ENCODE assay signal across 12 cellular contexts in the genomic region with DNA sequence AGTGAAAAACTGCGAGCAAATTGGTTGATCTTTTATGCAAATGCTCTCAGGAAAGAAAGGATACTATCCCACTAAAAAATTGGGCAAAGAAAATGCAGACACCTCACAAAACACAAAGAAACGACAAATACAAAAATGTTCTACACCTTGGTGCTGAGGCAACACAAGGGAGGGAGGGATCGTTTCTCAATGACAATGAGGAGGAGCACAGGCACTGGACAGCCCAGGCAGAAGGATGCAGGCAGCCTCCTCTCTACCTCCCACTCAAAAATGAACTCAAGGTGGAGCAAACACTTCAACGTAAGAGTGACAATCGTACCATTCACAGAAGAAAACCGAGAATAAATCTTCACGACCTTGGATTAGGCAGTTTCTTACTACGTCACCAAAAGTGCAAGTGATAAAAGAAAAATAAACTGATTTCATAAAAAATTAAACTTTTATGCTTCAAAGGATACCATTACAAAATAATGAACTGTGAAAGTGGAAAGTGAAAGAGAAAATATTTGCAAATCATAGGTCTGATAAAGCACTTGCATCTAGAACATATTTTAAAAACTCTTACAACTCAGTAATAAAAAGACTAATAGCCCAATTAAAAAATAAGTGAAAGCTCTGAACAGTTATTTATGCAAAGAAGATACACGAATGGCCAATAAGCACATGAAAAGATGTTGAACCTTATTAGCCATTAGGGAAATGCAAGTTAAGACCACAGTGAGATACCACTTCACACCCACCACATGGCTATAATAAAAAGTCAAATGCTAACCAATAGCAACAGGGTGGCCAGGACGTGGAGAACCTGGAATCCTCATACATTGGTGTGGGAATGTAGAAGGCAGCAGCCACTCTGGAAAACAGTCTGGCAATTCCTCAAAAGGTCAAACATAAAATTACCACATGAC.
DNase-seq lines count a peak whose midpoint lies in the region; ATAC-seq, FAIRE-seq and TF ChIP-seq lines count a peak whose summit lies in the region.
"Had no signal": no experiment of that assay in that cellular context is flagged by ENCODE, and none has a peak within 500 bp of the region (broad histone marks: within the 10 kb centered on the region; RNA-seq: fewer than 3 reads in every experiment).

No MANE protein-coding gene starts in this region.

- DNase-seq in GM12865 (ENCODE audit: low read depth): peak; percentile 47
- DNase-seq in HTR-8/SVneo (ENCODE audit: insufficient read length, low spot score): peak; percentile 19
- no peak for DNase-seq in central memory CD8-positive, alpha-beta T cell (ENCODE audit: low spot score in 2 of 2)
- DNase-seq in stimulated activated CD4-positive, alpha-beta T cell treated with anti-CD3 and anti-CD28 coated beads, Interleukin-15, amount 100 ng/mL, for 24 hours: no peak
- DNase-seq in chondrocyte (ENCODE audit: low spot score): no peak
- no peak for DNase-seq in CD1c-positive myeloid dendritic cell (ENCODE audit: extremely low spot score)
- DNase-seq: HCEC 1CT, NCI-H2171, SJCRH30 had no signal

- H3K27me3 ChIP-seq in ACC112 (ENCODE audit: insufficient read depth, low read length): no peaks in the 10 kb centered on the region
- H3K27me3 ChIP-seq: SJCRH30 had no signal

- H3K79me2 ChIP-seq in ACC112 (ENCODE audit: control insufficient read depth, insufficient read depth, low read length, unreplicated experiment): peaks cover 76% of the 10 kb centered on the region

- TF ChIP-seq CTCF in GM12865 (IDR thresholded peaks at IDR 0.05; ENCODE audit: insufficient read depth, low read depth, low read length, missing control alignments) (no peak), chondrocyte (IDR thresholded peaks at IDR 0.05) (no peak)

- H3K4me3 ChIP-seq in ACC112 (ENCODE audit: low read depth, low read length) (peak overlapping the region; percentile 39), GM12865 (ENCODE audit: low read depth, low read length) (peak overlapping the region; percentile 52)
- H3K4me3 ChIP-seq: SJCRH30, skin epidermis had no signal

- H3K36me3 ChIP-seq in ACC112 (ENCODE audit: insufficient read depth, low read length): no peaks in the 10 kb centered on the region
- H3K36me3 ChIP-seq: SJCRH30 had no signal

- peak overlapping the region; percentile 23 for H3K4me3 Mint-ChIP-seq in central memory CD8-positive, alpha-beta T cell
- H3K4me3 Mint-ChIP-seq in chondrocyte (ENCODE audit: unreplicated experiment): no peak overlapping the region

- no peaks in the 10 kb centered on the region for H3K27me3 Mint-ChIP-seq in central memory CD8-positive, alpha-beta T cell
- H3K27me3 Mint-ChIP-seq in chondrocyte (ENCODE audit: low read depth): no peaks in the 10 kb centered on the region

- no peak overlapping the region for H3K27ac Mint-ChIP-seq in central memory CD8-positive, alpha-beta T cell (ENCODE audit: low read depth)
- H3K27ac Mint-ChIP-seq in chondrocyte (ENCODE audit: unreplicated experiment): no peak overlapping the region

- peaks cover 23% of the 10 kb centered on the region for H3K4me1 ChIP-seq in ACC112 (ENCODE audit: control insufficient read depth, insufficient read depth, low read length, unreplicated experiment)
- H3K4me1 ChIP-seq: SJCRH30 had no signal

- no peak overlapping the region for H3K27ac ChIP-seq in ACC112 (ENCODE audit: low read depth, low read length)
- H3K27ac ChIP-seq: SJCRH30, skin epidermis had no signal

- peaks cover 62% of the 10 kb centered on the region for H3K4me1 Mint-ChIP-seq in central memory CD8-positive, alpha-beta T cell
- H3K4me1 Mint-ChIP-seq in chondrocyte (ENCODE audit: low read depth): peaks cover 49% of the 10 kb centered on the region

- ATAC-seq in central memory CD8-positive, alpha-beta T cell (replicated peaks; ENCODE audit: extremely low read depth, poor library complexity, severe bottlenecking): peak; percentile 52
- ATAC-seq in GM21825 (IDR thresholded peaks at IDR 0.05; ENCODE audit: unreplicated experiment): no peak

- H2AFZ ChIP-seq in ACC112 (ENCODE audit: low read length, unreplicated experiment): no peak overlapping the region

- FAIRE-seq in HTR-8/SVneo (lab: Jason Lieb, UNC): no peak

- peaks cover 8% of the 10 kb centered on the region for H3K36me3 Mint-ChIP-seq in central memory CD8-positive, alpha-beta T cell (ENCODE audit: insufficient read depth)
- peaks cover 2% of the 10 kb centered on the region for H3K36me3 Mint-ChIP-seq in chondrocyte (ENCODE audit: low read depth)

- H3K9me3 Mint-ChIP-seq in central memory CD8-positive, alpha-beta T cell: no peaks in the 10 kb centered on the region
- no peaks in the 10 kb centered on the region for H3K9me3 Mint-ChIP-seq in chondrocyte (ENCODE audit: low read depth)

Comparison
In these comparisons a context has a peak if more than half of its experiments do, and no peak if none do; other contexts are left out.
1. DNase-seq: peak in GM12865 (single experiment) and HTR-8/SVneo (single experiment); none in central memory CD8-positive, alpha-beta T cell (0 of 2), stimulated activated CD4-positive, alpha-beta T cell treated with anti-CD3 and anti-CD28 coated beads, Interleukin-15, amount 100 ng/mL, for 24 hours (single experiment), chondrocyte (single experiment) and CD1c-positive myeloid dendritic cell (single experiment).